16 cellular contexts compared by ENCODE assay signal in the genomic region with DNA sequence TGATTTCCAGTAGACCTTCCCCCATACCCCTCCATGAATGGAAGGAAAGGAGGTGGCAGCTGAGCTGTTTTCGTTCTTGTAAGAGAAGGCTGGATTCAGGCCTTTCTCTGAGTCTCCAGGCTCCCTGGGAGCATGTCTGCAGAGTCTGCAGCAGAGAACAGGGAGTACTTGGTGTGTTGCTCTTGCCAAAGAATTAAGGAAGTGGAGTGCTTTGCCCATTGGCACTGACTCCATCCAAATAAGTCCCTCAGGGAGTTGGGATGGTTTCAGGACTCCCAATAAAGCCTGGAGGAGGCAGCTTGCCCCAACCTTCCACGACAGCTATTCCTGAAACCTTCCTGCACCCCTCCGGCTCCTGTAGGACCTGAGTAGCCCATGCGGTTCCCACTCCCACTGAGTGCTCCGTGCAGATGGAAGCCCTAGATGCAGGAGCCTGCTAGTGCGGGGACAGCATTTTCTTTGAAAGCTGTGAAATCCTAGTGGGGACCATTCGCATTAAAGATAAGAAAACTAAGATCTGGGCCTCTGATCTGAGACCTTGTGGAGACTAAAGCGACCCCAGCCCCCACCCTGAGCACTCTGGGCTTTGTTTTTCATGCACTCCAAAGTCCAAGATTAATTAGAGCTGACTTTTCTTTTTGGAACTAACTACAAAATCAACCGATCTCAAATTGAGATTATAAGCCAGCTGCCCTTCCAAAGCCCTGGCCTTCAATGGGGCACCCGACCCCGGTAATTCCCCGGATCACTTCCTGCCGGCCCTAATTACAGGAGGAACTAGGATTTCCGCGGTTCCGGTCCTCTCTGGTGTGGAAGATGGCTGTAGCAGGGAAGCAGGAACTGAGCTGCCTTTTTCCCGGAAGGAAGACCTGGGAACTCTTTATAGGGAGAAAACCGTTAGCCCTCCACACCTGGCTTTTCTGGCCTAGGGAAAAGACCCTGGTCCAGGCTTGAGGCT.
DNase-seq lines count a peak whose midpoint lies in the region; ATAC-seq, FAIRE-seq and TF ChIP-seq lines count a peak whose summit lies in the region.
"Had no signal": no experiment of that assay in that cellular context is flagged by ENCODE, and none has a peak within 500 bp of the region (broad histone marks: within the 10 kb centered on the region; RNA-seq: fewer than 3 reads in every experiment).

No MANE protein-coding gene starts in this region.

- DNase-seq in fibroblast of peridontal ligament (ENCODE audit: extremely low read depth) (peak; percentile 36), tibial artery (peak; percentile 69 to 93), H54 (ENCODE audit: insufficient read length, low spot score) (no peak), NAMALWA (ENCODE audit: low spot score) (no peak)
- DNase-seq: activated naive CD8-positive, alpha-beta T cell treated with anti-CD3 and anti-CD28 coated beads, Interleukin-2, amount 50 U/mL, for 24 hours; CD4-positive, alpha-beta memory T cell; effector memory CD8-positive, alpha-beta T cell; stimulated activated CD4-positive, alpha-beta T cell treated with anti-CD3 and anti-CD28 coated beads, Interleukin-2, amount 100 ng/mL, for 48 hours; stimulated activated naive CD4-positive, alpha-beta T cell treated with Interleukin-2 at 50 U/mL for 16 hours had no signal

- H3K9me3 Mint-ChIP-seq in nephron: no peaks in the 10 kb centered on the region
- H3K9me3 Mint-ChIP-seq: activated naive CD8-positive, alpha-beta T cell treated with anti-CD3 and anti-CD28 coated beads, Interleukin-2, amount 50 U/mL, for 24 hours; CD4-positive, alpha-beta memory T cell; effector memory CD8-positive, alpha-beta T cell; memory B cell had no signal

- no peak for FAIRE-seq in H54 (lab: Jason Lieb, UNC)

- H3K9me3 ChIP-seq in tibial artery: no peaks in the 10 kb centered on the region

- TF ChIP-seq CTCF in nephron (IDR thresholded peaks at IDR 0.05; ENCODE audit: unreplicated experiment in 3 of 3) (no peak), tibial artery (IDR thresholded peaks at IDR 0.05) (peak in 1 of 2 experiments; percentile 29)

- no peak overlapping the region for H3K4me3 ChIP-seq in tibial artery
- H3K4me3 ChIP-seq: SK-N-MC had no signal

- H3K4me1 ChIP-seq in tibial artery: peaks cover 0 to 60% (median 47%) of the 10 kb centered on the region in 4 donors

- TF ChIP-seq POLR2A in GM18505 (IDR thresholded peaks at IDR 0.05; ENCODE audit: borderline replicate concordance, extremely low read depth, insufficient read depth, insufficient read length): no peak
- TF ChIP-seq POLR2A in H54 (IDR thresholded peaks at IDR 0.05; ENCODE audit: low read depth, low read length): no peak

- intact Hi-C loops in tibial artery (cut with DNase I; ENCODE audit: low total_unique reads): loop anchor here (2.0 to 5.0 kb wide), 2 partner anchors 109 to 125 kb away; no protein-coding TSS in a partner anchor

- H3K4me3 Mint-ChIP-seq in nephron: peak overlapping the region in 1 of 3 experiments; percentile 19
- H3K4me3 Mint-ChIP-seq: activated naive CD8-positive, alpha-beta T cell treated with anti-CD3 and anti-CD28 coated beads, Interleukin-2, amount 50 U/mL, for 24 hours; CD4-positive, alpha-beta memory T cell; effector memory CD8-positive, alpha-beta T cell; memory B cell had no signal

- H3K27me3 Mint-ChIP-seq in nephron (ENCODE audit: low read depth): peaks cover 18% of the 10 kb centered on the region

- peak overlapping the region; percentile 34 for H3K27ac ChIP-seq in angular gyrus (ENCODE audit: low read depth, low read length)
- peak overlapping the region; percentile 81 to 88 for H3K27ac ChIP-seq in tibial artery
- H3K27ac ChIP-seq: SK-N-MC had no signal

- no peaks in the 10 kb centered on the region for H3K27me3 ChIP-seq in tibial artery

- peak overlapping the region; percentile 66 to 88 (median 86) for H3K27ac Mint-ChIP-seq in nephron
- H3K27ac Mint-ChIP-seq: activated naive CD8-positive, alpha-beta T cell treated with anti-CD3 and anti-CD28 coated beads, Interleukin-2, amount 50 U/mL, for 24 hours; CD4-positive, alpha-beta memory T cell; effector memory CD8-positive, alpha-beta T cell; memory B cell; progenitor cell of endocrine pancreas had no signal

- H3K36me3 ChIP-seq in tibial artery: no peaks in the 10 kb centered on the region

- ATAC-seq in GM18505 (IDR thresholded peaks at IDR 0.05; ENCODE audit: unreplicated experiment): no peak
- ATAC-seq in HG03354 (IDR thresholded peaks at IDR 0.05; ENCODE audit: poor library complexity, severe bottlenecking, unreplicated experiment): no peak
- ATAC-seq: activated naive CD8-positive, alpha-beta T cell treated with anti-CD3 and anti-CD28 coated beads, Interleukin-2, amount 50 U/mL, for 24 hours; effector memory CD8-positive, alpha-beta T cell had no signal

- H3K4me1 Mint-ChIP-seq in nephron: peaks cover 44% of the 10 kb centered on the region
- H3K4me1 Mint-ChIP-seq: activated naive CD8-positive, alpha-beta T cell treated with anti-CD3 and anti-CD28 coated beads, Interleukin-2, amount 50 U/mL, for 24 hours; CD4-positive, alpha-beta memory T cell; memory B cell had no signal

- no peaks in the 10 kb centered on the region for H3K36me3 Mint-ChIP-seq in nephron (ENCODE audit: low read depth)
- H3K36me3 Mint-ChIP-seq: CD4-positive, alpha-beta memory T cell; memory B cell had no signal

Comparison
In these comparisons a context has a peak if more than half of its experiments do, and no peak if none do; other contexts are left out.
1. DNase-seq: peak in fibroblast of peridontal ligament (single experiment) and tibial artery (2 of 2); none in H54 (single experiment) and NAMALWA (single experiment).